Comparison of ENCODE assay signal across 8 cellular contexts in genomic region chr7:2018786-2019692, GRCh38.
A peak's percentile ranks its signal among the peaks of the same experiment; 100 is the strongest.
DNase-seq lines count a peak whose midpoint lies in the region; ATAC-seq and TF ChIP-seq lines count a peak whose summit lies in the region.

No MANE protein-coding gene starts in this region.

- intact Hi-C loops in CD4-positive, alpha-beta T cell (cut with DNase I, micrococcal nuclease) = loop anchor here in 1 of 2 experiments (1.0 kb wide), 1 partner anchor 79 kb away; no protein-coding TSS in a partner anchor
- intact Hi-C loops in dendritic cell treated with granulocyte-macrophage colony-stimulating factor and Interleukin-4, amounts not matched to agents 40 ng/mL and 50 ng/mL, for 4 days (cut with micrococcal nuclease) = no loop called here

- no peak overlapping the region for H3K4me3 ChIP-seq in muscle layer of colon (ENCODE audit: low read depth in 1 of 2, low read length in 2 of 2)

- no peaks in the 10 kb centered on the region for H3K27me3 Mint-ChIP-seq in CD4-positive, alpha-beta T cell
- no peaks in the 10 kb centered on the region for H3K27me3 Mint-ChIP-seq in dendritic cell treated with granulocyte-macrophage colony-stimulating factor and Interleukin-4, amounts not matched to agents 40 ng/mL and 50 ng/mL, for 4 days

- H3K9me3 ChIP-seq in CD4-positive, alpha-beta T cell (ENCODE audit: control insufficient read depth, low read length) = no peaks in the 10 kb centered on the region
- H3K9me3 ChIP-seq in muscle layer of colon (ENCODE audit: low read length) = no peaks in the 10 kb centered on the region

- no peaks in the 10 kb centered on the region for H3K4me1 ChIP-seq in muscle layer of colon (ENCODE audit: insufficient read depth, low read length)

- H3K27ac Mint-ChIP-seq in CD4-positive, alpha-beta T cell = peak overlapping the region; percentile 81
- peak overlapping the region; percentile 100 for H3K27ac Mint-ChIP-seq in dendritic cell treated with granulocyte-macrophage colony-stimulating factor and Interleukin-4, amounts not matched to agents 40 ng/mL and 50 ng/mL, for 4 days

- ATAC-seq in CD4-positive, alpha-beta T cell (ENCODE audit: poor library complexity) = no peak
- no peak for ATAC-seq in GM18873 (IDR thresholded peaks at IDR 0.05; ENCODE audit: low FRiP score, unreplicated experiment)

- no peak overlapping the region for H3K27ac ChIP-seq in CD4-positive, alpha-beta T cell (ENCODE audit: low read depth, low read length)
- peak overlapping the region; percentile 42 for H3K27ac ChIP-seq in muscle layer of colon (ENCODE audit: low read depth, low read length)

- H3K36me3 ChIP-seq in muscle layer of colon (ENCODE audit: insufficient read depth, low read length) = no peaks in the 10 kb centered on the region

- POLR2A ChIA-PET in CD4-positive, alpha-beta T cell (lab: Charles Lee) = interaction anchor here (1.4 kb wide), 1 partner anchor 18 kb away, joined by 5 read pairs; no protein-coding TSS in a partner anchor

- DNase-seq in CD4-positive, alpha-beta T cell = no peak
- DNase-seq in M059J (ENCODE audit: low read depth) = peak; percentile 15
- DNase-seq in NCI-H1105 (lab: John Stamatoyannopoulos, UW) = no peak
- DNase-seq in NCI-H187 (lab: John Stamatoyannopoulos, UW) = no peak
- DNase-seq in activated naive CD4-positive, alpha-beta T cell (lab: John Stamatoyannopoulos, UW) = no peak

- no peak overlapping the region for H3K4me3 Mint-ChIP-seq in CD4-positive, alpha-beta T cell
- H3K4me3 Mint-ChIP-seq in dendritic cell treated with granulocyte-macrophage colony-stimulating factor and Interleukin-4, amounts not matched to agents 40 ng/mL and 50 ng/mL, for 4 days = peak overlapping the region; percentile 74

- CTCF ChIA-PET in CD4-positive, alpha-beta T cell (lab: Charles Lee) = no interaction called here

- no peaks in the 10 kb centered on the region for H3K27me3 ChIP-seq in CD4-positive, alpha-beta T cell (ENCODE audit: control insufficient read depth, insufficient read depth, low read length)
- H3K27me3 ChIP-seq in muscle layer of colon (ENCODE audit: control insufficient read depth in 1 of 2, insufficient read depth in 2 of 2, low read length in 2 of 2) = no peaks in the 10 kb centered on the region

- H3K9ac ChIP-seq in muscle layer of colon (ENCODE audit: low read length) = no peak overlapping the region

- peaks cover 2% of the 10 kb centered on the region for H3K36me3 Mint-ChIP-seq in CD4-positive, alpha-beta T cell (ENCODE audit: low read depth)
- peaks cover 28% of the 10 kb centered on the region for H3K36me3 Mint-ChIP-seq in dendritic cell treated with granulocyte-macrophage colony-stimulating factor and Interleukin-4, amounts not matched to agents 40 ng/mL and 50 ng/mL, for 4 days (ENCODE audit: low read depth)

- peaks cover under 1% of the 10 kb centered on the region for H3K9me3 Mint-ChIP-seq in CD4-positive, alpha-beta T cell
- no peaks in the 10 kb centered on the region for H3K9me3 Mint-ChIP-seq in dendritic cell treated with granulocyte-macrophage colony-stimulating factor and Interleukin-4, amounts not matched to agents 40 ng/mL and 50 ng/mL, for 4 days

- H3K4me1 Mint-ChIP-seq in CD4-positive, alpha-beta T cell (ENCODE audit: low read depth) = peaks cover 17% of the 10 kb centered on the region
- peaks cover 73% of the 10 kb centered on the region for H3K4me1 Mint-ChIP-seq in dendritic cell treated with granulocyte-macrophage colony-stimulating factor and Interleukin-4, amounts not matched to agents 40 ng/mL and 50 ng/mL, for 4 days (ENCODE audit: low read depth)

- TF ChIP-seq CTCF in CD4-positive, alpha-beta T cell (IDR thresholded peaks at IDR 0.05) = no peak
